Comparison of ENCODE assay signal across 8 cellular contexts in the genomic region with DNA sequence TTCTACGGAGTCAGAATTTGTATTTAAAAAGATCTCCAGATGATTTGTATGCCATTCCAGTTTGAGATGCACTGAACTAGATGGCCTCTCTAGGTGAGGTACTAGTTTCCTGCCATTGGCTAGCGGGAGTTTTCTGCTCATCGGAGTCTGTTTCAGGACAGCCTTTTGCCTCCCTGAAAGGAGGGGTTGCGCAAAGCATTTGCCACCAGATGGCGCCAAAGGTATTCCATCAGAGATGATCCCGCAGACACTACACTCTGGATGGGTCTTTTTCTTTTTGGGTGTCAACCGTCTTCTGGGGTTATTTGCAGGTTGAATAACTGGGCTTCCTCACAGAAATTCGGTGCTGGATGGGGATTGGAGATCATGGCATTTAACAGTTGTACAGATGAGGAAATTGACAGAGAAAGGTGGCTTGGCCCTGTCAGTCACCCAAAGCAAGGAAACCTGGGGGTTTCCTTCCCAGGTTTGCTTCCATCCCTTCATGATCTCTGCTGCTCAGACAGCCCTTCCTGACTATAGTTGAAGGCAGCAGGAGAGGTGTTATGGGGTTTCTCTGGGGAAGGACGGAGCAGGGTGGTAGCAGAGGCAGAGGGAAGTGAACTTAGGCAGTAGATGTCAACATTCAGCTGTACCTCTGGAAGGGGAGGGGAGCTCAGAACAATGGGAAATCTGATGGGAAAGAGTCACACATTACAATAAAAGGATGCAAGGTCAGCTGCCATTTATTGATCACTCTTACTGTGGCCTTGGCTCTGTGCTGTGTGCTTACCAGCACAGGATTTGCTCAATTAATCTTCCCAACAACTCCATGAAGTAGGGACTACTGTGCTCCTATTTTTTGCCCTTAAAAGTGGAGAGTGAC.
DNase-seq lines count a peak whose midpoint lies in the region; ATAC-seq and TF ChIP-seq lines count a peak whose summit lies in the region.

No MANE protein-coding gene starts in this region.

- no peaks in the 10 kb centered on the region for H3K36me3 ChIP-seq in PC-3 (ENCODE audit: low read depth, low read length)
- H3K36me3 ChIP-seq in neuronal stem cell (replicated peaks in 1 of 2; ENCODE audit: control insufficient read depth in 2 of 2, insufficient read depth in 2 of 2, low read length in 2 of 2), result peaks cover 0 to 5% of the 10 kb centered on the region in 2 donors
- H3K36me3 ChIP-seq in stomach smooth muscle (ENCODE audit: control insufficient read depth in 2 of 2, insufficient read depth in 2 of 2, low read length in 2 of 2), result no peaks in the 10 kb centered on the region

- H2BK15ac ChIP-seq in neuronal stem cell (ENCODE audit: low read length), result no peak overlapping the region

- H3K9ac ChIP-seq in PC-3 (ENCODE audit: low read length) (peak overlapping the region; percentile 44; the same call in 1 of the 2 replicates), neuronal stem cell (ENCODE audit: low read depth, low read length, poor library complexity) (no peak overlapping the region), stomach smooth muscle (ENCODE audit: low read length in 2 of 2) (peak overlapping the region in 1 of 2 donors; percentile 47)

- intact Hi-C loops in PC-3 (cut with micrococcal nuclease), result loop anchor here (1.0 to 2.0 kb wide), 3 partner anchors 52 to 362 kb away; no protein-coding TSS in a partner anchor

- no peaks in the 10 kb centered on the region for H3K9me2 ChIP-seq in PC-3 (replicated peaks; ENCODE audit: low read length)

- H4K91ac ChIP-seq in neuronal stem cell (ENCODE audit: low read depth, low read length, poor library complexity), result no peak overlapping the region

- H3K27ac ChIP-seq in PC-3 (ENCODE audit: low read length), result peak overlapping the region; percentile 63
- H3K27ac ChIP-seq in neuronal stem cell (replicated peaks; ENCODE audit: low read length), result peak overlapping the region; percentile 8
- peak overlapping the region; percentile 24 for H3K27ac ChIP-seq in stomach smooth muscle (ENCODE audit: low read length)

- H2BK120ac ChIP-seq in neuronal stem cell (ENCODE audit: low read depth, low read length), result no peak overlapping the region

- no peak overlapping the region for H4K8ac ChIP-seq in neuronal stem cell (ENCODE audit: low read depth, low read length)

- no peak overlapping the region for H3K23ac ChIP-seq in neuronal stem cell (ENCODE audit: low read depth, low read length, poor library complexity)

- no peaks in the 10 kb centered on the region for H4K20me1 ChIP-seq in PC-3 (ENCODE audit: low read length)

- H2BK5ac ChIP-seq in neuronal stem cell (ENCODE audit: low read length), result no peak overlapping the region

- no TSS peak for BruUV-seq in PC-3 (replicated peaks; lab: Mats Ljungman, UMichigan)

- H3F3A ChIP-seq in PC-3 (ENCODE audit: low read length, unreplicated experiment), result no peaks in the 10 kb centered on the region

- H3K79me1 ChIP-seq in neuronal stem cell (ENCODE audit: low read depth, low read length), result no peaks in the 10 kb centered on the region

- POLR2A ChIA-PET in PC-3 (lab: Charles Lee; ENCODE audit: unreplicated experiment), result interaction anchor here (0.5 kb wide), 1 partner anchor 361 kb away, joined by 3 read pairs; no protein-coding TSS in a partner anchor

- no peak overlapping the region for H3K4ac ChIP-seq in neuronal stem cell (ENCODE audit: low read length)

- DNase-seq in DMS153 (lab: John Stamatoyannopoulos, UW) (peak; percentile 56), HuH-7 (ENCODE audit: low spot score) (peak; percentile 70), PC-3 (peak; percentile 89), fibroblast of peridontal ligament (ENCODE audit: extremely low read depth) (peak; percentile 85), neuronal stem cell (ENCODE audit: low spot score) (peak; percentile 88)
- DNase-seq in activated T-cell treated with anti-CD3 and anti-CD28 coated beads, Interleukin-2, amount 50 U/mL, for 1 hour, result peak; percentile 64

- H3K4me3 ChIP-seq in PC-3 (ENCODE audit: low read length) (no peak overlapping the region), neuronal stem cell (ENCODE audit: low read length in 2 of 2) (no peak overlapping the region), stomach smooth muscle (ENCODE audit: low read length in 2 of 2) (no peak overlapping the region)

- peak; percentile 86 for TF ChIP-seq CTCF in PC-3 (conservative IDR thresholded peaks at IDR 0.05; ENCODE audit: low read depth, low read length)

- H3K27me3 ChIP-seq in PC-3 (ENCODE audit: low read length) (no peaks in the 10 kb centered on the region), neuronal stem cell (ENCODE audit: control insufficient read depth in 3 of 3, insufficient read depth in 3 of 3, low read depth in 1 of 3, low read length in 3 of 3) (no peaks in the 10 kb centered on the region), stomach smooth muscle (ENCODE audit: control insufficient read depth in 1 of 2, insufficient read depth in 2 of 2, low read length in 2 of 2) (no peaks in the 10 kb centered on the region)

- no peaks in the 10 kb centered on the region for H3K9me3 ChIP-seq in PC-3 (ENCODE audit: low read length)
- H3K9me3 ChIP-seq in neuronal stem cell (replicated peaks in 1 of 2; ENCODE audit: control insufficient read depth in 2 of 2, insufficient read depth in 1 of 2, low read depth in 1 of 2, low read length in 2 of 2), result no peaks in the 10 kb centered on the region
- no peaks in the 10 kb centered on the region for H3K9me3 ChIP-seq in stomach smooth muscle (ENCODE audit: control insufficient read depth in 2 of 2, low read length in 2 of 2)

- H3K14ac ChIP-seq in neuronal stem cell (ENCODE audit: low read length), result no peak overlapping the region

- H3K4me2 ChIP-seq in PC-3 (ENCODE audit: low read length) (no peak overlapping the region), neuronal stem cell (ENCODE audit: insufficient read depth, low read length, poor library complexity, severe bottlenecking) (no peak overlapping the region)

- H3K79me2 ChIP-seq in PC-3 (ENCODE audit: low read length), result no peaks in the 10 kb centered on the region

- CTCF ChIA-PET in PC-3 (lab: Charles Lee), result no interaction called here

- peak overlapping the region; percentile 65 for H3K18ac ChIP-seq in neuronal stem cell (ENCODE audit: low read length)

- ATAC-seq in GM21515 (IDR thresholded peaks at IDR 0.05; ENCODE audit: unreplicated experiment), result peak; percentile 82
- peak; percentile 65 for ATAC-seq in PC-3

- H2BK12ac ChIP-seq in neuronal stem cell (ENCODE audit: low read length), result peak overlapping the region; percentile 34

- H3K4me1 ChIP-seq in PC-3 (ENCODE audit: insufficient read depth, low read length) (peaks cover 33% of the 10 kb centered on the region), neuronal stem cell (ENCODE audit: control insufficient read depth in 2 of 2, insufficient read depth in 1 of 2, low read depth in 1 of 2, low read length in 2 of 2) (peaks cover 13 to 24% of the 10 kb centered on the region in 2 donors), stomach smooth muscle (ENCODE audit: control insufficient read depth, insufficient read depth, low read length) (peaks cover 27% of the 10 kb centered on the region)

- peak overlapping the region; percentile 23 for H2AK5ac ChIP-seq in neuronal stem cell (ENCODE audit: low read depth, low read length)

- no CpG with 5 or more reads among the region's 9 CpGs for WGBS in neuronal stem cell (ENCODE audit: extremely low coverage in 2 of 2, insufficient read length in 2 of 2, insufficient replicate concordance in 1 of 2), 2 donors

- H2AFZ ChIP-seq in PC-3 (ENCODE audit: low read length), result peak overlapping the region; percentile 59; the same call in 1 of the 2 replicates
- peak overlapping the region; percentile 50 for H2AFZ ChIP-seq in neuronal stem cell (ENCODE audit: low read length)

Comparison
In these comparisons a context has a peak if more than half of its experiments do, and no peak if none do; other contexts are left out.
1. H3K27ac ChIP-seq: peak in every context shown above with its lines; median percentile 63 in PC-3; 24 in stomach smooth muscle; 8 in neuronal stem cell.